7 cellular contexts compared by ENCODE assay signal in genomic region chr7:118026791-118027190, GRCh38.
"Had no signal": no experiment of that assay in that cellular context is flagged by ENCODE, and none has a peak within 500 bp of the region (broad histone marks: within the 10 kb centered on the region; RNA-seq: fewer than 3 reads in every experiment).

No MANE protein-coding gene starts in this region.

- H3K27me3 Mint-ChIP-seq: IgD-negative memory B cell had no signal

- ATAC-seq: GM23338 had no signal

- FAIRE-seq: H1, H54, HTR-8/SVneo had no signal

- H3K4me3 ChIP-seq: GM23338 had no signal

- H3K4me1 Mint-ChIP-seq: GM23338, H9, IgD-negative memory B cell had no signal

- H3K4me3 Mint-ChIP-seq: GM23338, H9, IgD-negative memory B cell had no signal

- H3K9me3 Mint-ChIP-seq: GM23338, H9, IgD-negative memory B cell had no signal

- H3K27ac Mint-ChIP-seq: GM23338, H9, IgD-negative memory B cell had no signal

- H3K4me2 ChIP-seq: GM23338 had no signal

- DNase-seq: H9, HCEC 1CT had no signal

- H2AFZ ChIP-seq: GM23338 had no signal
